ENCODE assay signal across 26 cellular contexts in the genomic region with DNA sequence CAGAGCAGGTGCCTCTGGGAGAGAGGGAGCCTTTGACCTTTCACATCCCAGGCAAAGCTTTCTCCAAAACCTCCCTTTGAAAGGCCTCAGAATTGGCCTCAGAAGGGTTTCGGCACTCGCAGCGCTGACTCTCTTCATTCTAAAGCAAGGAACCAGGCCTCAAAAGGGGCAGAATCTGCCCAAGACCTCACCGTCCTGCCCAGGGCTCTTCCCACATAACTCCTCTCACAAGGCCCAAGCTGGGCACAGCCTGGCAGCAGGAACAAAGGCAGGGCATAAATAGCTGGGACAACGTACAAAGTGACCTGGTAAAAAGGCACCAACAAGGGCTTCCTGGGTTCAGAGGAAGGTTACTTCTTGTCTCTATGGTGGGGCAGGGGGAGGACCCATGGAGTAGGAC.
DNase-seq lines count a peak whose midpoint lies in the region; ATAC-seq and TF ChIP-seq lines count a peak whose summit lies in the region.
"Had no signal": no experiment of that assay in that cellular context is flagged by ENCODE, and none has a peak within 500 bp of the region (broad histone marks: within the 10 kb centered on the region; RNA-seq: fewer than 3 reads in every experiment).

No MANE protein-coding gene starts in this region.

- no peak overlapping the region for H4K91ac ChIP-seq in H9 (ENCODE audit: insufficient read length, low read depth, low read length)

- H3K27me3 Mint-ChIP-seq in H9 (ENCODE audit: low read depth) (peaks cover 18% of the 10 kb centered on the region), osteocyte (ENCODE audit: unreplicated experiment) (peaks cover 12% of the 10 kb centered on the region)
- peaks cover 10 to 34% of the 10 kb centered on the region in 2 donors for H3K27me3 Mint-ChIP-seq in effector memory CD8-positive, alpha-beta T cell
- H3K27me3 Mint-ChIP-seq: CD4-positive, alpha-beta T cell had no signal

- no peak overlapping the region for H2BK120ac ChIP-seq in H9 (ENCODE audit: low read depth, low read length, poor library complexity, severe bottlenecking)

- no peak overlapping the region for H2BK12ac ChIP-seq in H9 (ENCODE audit: insufficient read length, low read depth, low read length)

- no peak overlapping the region for H3K56ac ChIP-seq in H9 (ENCODE audit: insufficient read length, low read depth, low read length)

- no peak overlapping the region for H3K4ac ChIP-seq in H9 (ENCODE audit: low read depth, low read length)

- no peaks in the 10 kb centered on the region for H3K27me3 ChIP-seq in H9 (ENCODE audit: insufficient read depth, low read length)
- H3K27me3 ChIP-seq: BLaER1 treated with 17β-estradiol and CSF1 and Interleukin-3, amounts not matched to agents 10 nM and 100 nM had no signal

- H2AK5ac ChIP-seq in H9 (ENCODE audit: insufficient read length, low read length): no peak overlapping the region

- H3K9ac ChIP-seq in H9 (ENCODE audit: extremely low read depth, insufficient read length, low read length): no peak overlapping the region
- H3K9ac ChIP-seq: BLaER1 treated with 17β-estradiol and CSF1 and Interleukin-3, amounts not matched to agents 10 nM and 100 nM had no signal

- no peak overlapping the region for H3K14ac ChIP-seq in H9 (ENCODE audit: insufficient read depth, low read length)

- no peaks in the 10 kb centered on the region for H3K36me3 Mint-ChIP-seq in H9 (ENCODE audit: insufficient read depth in 1 of 3, low read depth in 3 of 3)
- H3K36me3 Mint-ChIP-seq in osteocyte (ENCODE audit: unreplicated experiment): no peaks in the 10 kb centered on the region
- no peaks in the 10 kb centered on the region for H3K36me3 Mint-ChIP-seq in effector memory CD8-positive, alpha-beta T cell (ENCODE audit: insufficient read depth)
- H3K36me3 Mint-ChIP-seq: CD8-positive, alpha-beta T cell had no signal

- no peaks in the 10 kb centered on the region for H3K4me1 ChIP-seq in H9 (ENCODE audit: insufficient read depth, low read length)
- H3K4me1 ChIP-seq: A549, Caco-2 had no signal

- no peaks in the 10 kb centered on the region for H4K20me1 ChIP-seq in H9 (ENCODE audit: control insufficient read depth, insufficient read depth, insufficient read length)
- H4K20me1 ChIP-seq: BLaER1 treated with 17β-estradiol and CSF1 and Interleukin-3, amounts not matched to agents 10 nM and 100 nM had no signal

- H3K18ac ChIP-seq in H9 (ENCODE audit: insufficient read length, low read depth, low read length): no peak overlapping the region

- no peak overlapping the region for H3K23ac ChIP-seq in H9 (ENCODE audit: insufficient read length, low read depth, low read length)

- no peak overlapping the region for H3K4me2 ChIP-seq in H9 (ENCODE audit: insufficient read depth, insufficient read length, low read length)
- H3K4me2 ChIP-seq: A549 had no signal

- no CpG with 5 or more reads among the region's 5 CpGs for WGBS in H9 (ENCODE audit: extremely low coverage, insufficient read length, low lambda C conversion rate)

- TF ChIP-seq CTCF in H9 (conservative IDR thresholded peaks at IDR 0.05): no peak
- TF ChIP-seq CTCF in osteocyte (IDR thresholded peaks at IDR 0.05): no peak

- no peak overlapping the region for H4K8ac ChIP-seq in H9 (replicated peaks; ENCODE audit: insufficient read length, low read depth, low read length)

- H2AFZ ChIP-seq in H9 (ENCODE audit: low read length): no peak overlapping the region

- no peaks in the 10 kb centered on the region for H3K9me3 ChIP-seq in H9 (ENCODE audit: control insufficient read depth, low read depth, low read length)
- H3K9me3 ChIP-seq: A549; BLaER1 treated with 17β-estradiol and CSF1 and Interleukin-3, amounts not matched to agents 10 nM and 100 nM; Caco-2 had no signal

- H3K79me2 ChIP-seq in H9 (ENCODE audit: insufficient read depth, low read length): no peaks in the 10 kb centered on the region

- H3K23me2 ChIP-seq in H9 (ENCODE audit: insufficient read length, low read depth, low read length, poor library complexity, severe bottlenecking): no peaks in the 10 kb centered on the region

- H2BK5ac ChIP-seq in H9 (ENCODE audit: insufficient read length, low read length): no peak overlapping the region

- DNase-seq in H9 (peak; percentile 5), ecto neural progenitor cell (ENCODE audit: low spot score) (peak; percentile 24), islet precursor cell (peak; percentile 34), osteocyte (ENCODE audit: extremely low spot score, unreplicated experiment) (peak; percentile 40), OCI-M1 (lab: John Stamatoyannopoulos, UW) (no peak), D341Med (ENCODE audit: low spot score) (no peak)
- DNase-seq in effector memory CD8-positive, alpha-beta T cell: no peak
- DNase-seq: AML-193; Caco-2; Calu3; CD4-positive, alpha-beta T cell; CD8-positive, alpha-beta T cell; DMS 273 treated with DMSO at 0.1 percent for 48 hours; DMS153; DMS53; DMS79; DND-41; EL; GDM1 had no signal

- no peak overlapping the region for H3T11ph ChIP-seq in H9 (ENCODE audit: low read length)

- H2BK15ac ChIP-seq in H9 (ENCODE audit: low read depth, low read length): no peak overlapping the region

- ATAC-seq in HG03521 (IDR thresholded peaks at IDR 0.05; ENCODE audit: unreplicated experiment): no peak
- ATAC-seq in effector memory CD8-positive, alpha-beta T cell (replicated peaks): no peak
- ATAC-seq: A549; CD8-positive, alpha-beta T cell; GM12878 had no signal

- no peaks in the 10 kb centered on the region for H3K4me1 Mint-ChIP-seq in H9
- no peaks in the 10 kb centered on the region for H3K4me1 Mint-ChIP-seq in osteocyte (ENCODE audit: unreplicated experiment)
- H3K4me1 Mint-ChIP-seq in effector memory CD8-positive, alpha-beta T cell (ENCODE audit: low read depth in 2 of 2): no peaks in the 10 kb centered on the region
- H3K4me1 Mint-ChIP-seq: B cell had no signal

- H3K27ac ChIP-seq in H9 (ENCODE audit: insufficient read length, low read depth, low read length): no peak overlapping the region
- H3K27ac ChIP-seq: 22Rv1; A549; BLaER1 treated with 17β-estradiol and CSF1 and Interleukin-3, amounts not matched to agents 10 nM and 100 nM; C4-2B had no signal

- no peak overlapping the region for H4K5ac ChIP-seq in H9 (ENCODE audit: insufficient read length, low read depth, low read length)

- H2BK20ac ChIP-seq in H9 (ENCODE audit: low read depth, low read length, poor library complexity, severe bottlenecking): no peak overlapping the region

- no peak overlapping the region for H3K4me3 Mint-ChIP-seq in H9
- no peak overlapping the region for H3K4me3 Mint-ChIP-seq in osteocyte (ENCODE audit: unreplicated experiment)
- H3K4me3 Mint-ChIP-seq in effector memory CD8-positive, alpha-beta T cell: no peak overlapping the region
- H3K4me3 Mint-ChIP-seq: B cell; CD4-positive, alpha-beta T cell; CD8-positive, alpha-beta T cell had no signal

- no peaks in the 10 kb centered on the region for H3K79me1 ChIP-seq in H9 (ENCODE audit: insufficient read depth, low read depth, low read length, poor library complexity, severe bottlenecking)

- H3K27ac Mint-ChIP-seq in H9 (no peak overlapping the region), osteocyte (ENCODE audit: unreplicated experiment) (no peak overlapping the region)
- no peak overlapping the region for H3K27ac Mint-ChIP-seq in effector memory CD8-positive, alpha-beta T cell
- H3K27ac Mint-ChIP-seq: B cell; CD4-positive, alpha-beta T cell; CD8-positive, alpha-beta T cell had no signal

- H3K9me3 Mint-ChIP-seq in H9 (no peaks in the 10 kb centered on the region), osteocyte (ENCODE audit: unreplicated experiment) (no peaks in the 10 kb centered on the region)
- no peaks in the 10 kb centered on the region for H3K9me3 Mint-ChIP-seq in effector memory CD8-positive, alpha-beta T cell
- H3K9me3 Mint-ChIP-seq: CD4-positive, alpha-beta T cell; CD8-positive, alpha-beta T cell had no signal

Comparison
In these comparisons a context has a peak if more than half of its experiments do, and no peak if none do; other contexts are left out.
1. DNase-seq: peak in H9 (single experiment), ecto neural progenitor cell (single experiment), islet precursor cell (single experiment) and osteocyte (single experiment); none in OCI-M1 (single experiment), D341Med (single experiment) and effector memory CD8-positive, alpha-beta T cell (0 of 3).